Comparison of ENCODE assay signal across 23 cellular contexts in genomic region chr7:29139191-29139590, GRCh38. TPM values are rescaled to one million over a fixed set of nuclear protein-coding genes. Genes with fewer than 3 reads are reported as not detected.
DNase-seq lines count a peak whose midpoint lies in the region; FAIRE-seq and TF ChIP-seq lines count a peak whose summit lies in the region.
"Had no signal": no experiment of that assay in that cellular context is flagged by ENCODE, and none has a peak within 500 bp of the region (broad histone marks: within the 10 kb centered on the region; RNA-seq: fewer than 3 reads in every experiment).

No MANE protein-coding gene starts in this region.

- no peak overlapping the region for H4K5ac ChIP-seq in mesendoderm (ENCODE audit: low read length)

- no peak for TF ChIP-seq CTCF in bronchial epithelial cell (IDR thresholded peaks at IDR 0.05; ENCODE audit: insufficient read depth, low read length, severe bottlenecking)

- FAIRE-seq in RCC 7860 (lab: Jason Lieb, UNC) (no peak), bronchial epithelial cell (lab: Jason Lieb, UNC) (no peak)
- FAIRE-seq: endothelial cell of umbilical vein, GM12878 had no signal

- no peak overlapping the region for H3K4ac ChIP-seq in mesendoderm (ENCODE audit: low read depth, low read length)

- WGBS in mesendoderm (ENCODE audit: extremely low coverage, insufficient coverage, low lambda C conversion rate) = no CpG with 5 or more reads among the region's 2 CpGs

- no peak overlapping the region for H3K23ac ChIP-seq in mesendoderm (ENCODE audit: low read length)

- H4K8ac ChIP-seq in mesendoderm (ENCODE audit: low read depth, low read length) = no peak overlapping the region

- H3K4me3 ChIP-seq in bronchial epithelial cell (ENCODE audit: low read depth, low read length) (no peak overlapping the region), mesendoderm (ENCODE audit: low read length) (no peak overlapping the region)
- H3K4me3 ChIP-seq: GM12878, Peyer's patch, right lobe of liver, suprapubic skin had no signal

- H3K56ac ChIP-seq in mesendoderm (ENCODE audit: low read length) = no peak overlapping the region

- no peak overlapping the region for H2BK5ac ChIP-seq in mesendoderm (ENCODE audit: low read length)

- H3K27ac ChIP-seq in mesendoderm (ENCODE audit: low read depth, low read length) = no peak overlapping the region
- H3K27ac ChIP-seq: C4-2B, HL-60, Peyer's patch, right lobe of liver, suprapubic skin had no signal

- no peak overlapping the region for H2BK120ac ChIP-seq in mesendoderm (ENCODE audit: low read depth, low read length)

- no peak overlapping the region for H2BK15ac ChIP-seq in mesendoderm (replicated peaks; ENCODE audit: low read depth)

- no peak overlapping the region for H3K18ac ChIP-seq in mesendoderm (ENCODE audit: low read length)

- no peak overlapping the region for H3K4me2 ChIP-seq in mesendoderm (ENCODE audit: low read length)

- H3K79me1 ChIP-seq in mesendoderm (ENCODE audit: low read length) = no peaks in the 10 kb centered on the region

- no peak overlapping the region for H3K9ac ChIP-seq in mesendoderm (ENCODE audit: low read length)

- DNase-seq in ELF-1 (ENCODE audit: low read depth, low spot score) (peak; percentile 10), RCC 7860 (ENCODE audit: low spot score) (peak; percentile 14), bronchial epithelial cell (ENCODE audit: low read depth) (peak; percentile 87), mesendoderm (peak; percentile 40), UCSD-AML1 (lab: John Stamatoyannopoulos, UW; ENCODE audit: unreplicated experiment) (no peak), NCI-H2107 treated with DMSO at 0.1 percent for 48 hours (lab: John Stamatoyannopoulos, UW; ENCODE audit: unreplicated experiment) (no peak)
- DNase-seq in activated naive CD4-positive, alpha-beta T cell treated with anti-CD3 and anti-CD28 coated beads, Interleukin-2, amount 50 U/mL, for 16 hours = no peak
- DNase-seq in activated CD8-positive, alpha-beta memory T cell treated with anti-CD3 and anti-CD28 coated beads, Interleukin-2, amount 50 U/mL, for 4 hours = no peak
- DNase-seq: activated CD4-positive, alpha-beta T cell treated with anti-CD3 and anti-CD28 coated beads for 36 hours; activated naive CD8-positive, alpha-beta T cell treated with anti-CD3 and anti-CD28 coated beads for 36 hours; left cardiac atrium; natural killer cell; NCI-H187; NCI-H446; NK-92 treated with Interleukin-12 subunit alpha and Interleukin-12 subunit beta, amount 100 ng/mL, for 24 hours; Peyer's patch; right lobe of liver had no signal

- H3K27me3 ChIP-seq in bronchial epithelial cell (ENCODE audit: control insufficient read depth, insufficient read depth, low read length) (no peaks in the 10 kb centered on the region), mesendoderm (ENCODE audit: insufficient read depth, low read length, poor library complexity) (no peaks in the 10 kb centered on the region)
- H3K27me3 ChIP-seq: Peyer's patch, right lobe of liver had no signal

- H3K79me2 ChIP-seq in mesendoderm (ENCODE audit: control insufficient read depth, insufficient read depth, low read length) = no peaks in the 10 kb centered on the region

- no peaks in the 10 kb centered on the region for H3K36me3 ChIP-seq in bronchial epithelial cell (ENCODE audit: control insufficient read depth, insufficient read depth, low read length)
- H3K36me3 ChIP-seq in mesendoderm (ENCODE audit: control insufficient read depth, insufficient read depth, low read length) = no peaks in the 10 kb centered on the region
- H3K36me3 ChIP-seq: Peyer's patch, right lobe of liver, suprapubic skin had no signal

- H3K4me1 ChIP-seq in mesendoderm (ENCODE audit: control insufficient read depth, low read depth, low read length) = no peaks in the 10 kb centered on the region
- H3K4me1 ChIP-seq: suprapubic skin had no signal

- no peak overlapping the region for H2AK5ac ChIP-seq in mesendoderm (ENCODE audit: low read length)

RNA-seq across cellular contexts. Expression of gene CPVL, which starts 7.1 kb away (rescaled TPM):
- total RNA-seq in bronchial epithelial cell = not detected in 2 replicates
- 45.4 TPM for polyA plus RNA-seq in mesendoderm (2013, experiment 1 of 2)
- 45.8 TPM for polyA plus RNA-seq in mesendoderm (2013, experiment 2 of 2)
- total RNA-seq: activated CD4-positive, alpha-beta T cell treated with anti-CD3 and anti-CD28 coated beads for 36 hours; activated naive CD8-positive, alpha-beta T cell treated with anti-CD3 and anti-CD28 coated beads for 36 hours; activated T-helper 1 cell treated with anti-CD3 and anti-CD28 coated beads, Interleukin-12 subunit alpha, Interleukin-12 subunit beta, Interleukin-2, Interleukin-4 antibody, amounts not matched to agents 30 ng/mL and 10 ng/mL and 1 ng/mL, durations not matched to agents 14 hours and 24 hours and 36 hours; endothelial cell of umbilical vein had no signal
- polyA plus RNA-seq: GM12878 had no signal

RNA-seq across cellular contexts. Expression of gene CHN2, which starts 55.4 kb away (rescaled TPM):
- 0.53 TPM in 1 of 2 replicates, not detected in the other for total RNA-seq in bronchial epithelial cell
- 7.2 TPM for polyA plus RNA-seq in mesendoderm (2013, experiment 1 of 2)
- 5.3 TPM for polyA plus RNA-seq in mesendoderm (2013, experiment 2 of 2)
- total RNA-seq: activated T-helper 1 cell treated with anti-CD3 and anti-CD28 coated beads, Interleukin-12 subunit alpha, Interleukin-12 subunit beta, Interleukin-2, Interleukin-4 antibody, amounts not matched to agents 30 ng/mL and 10 ng/mL and 1 ng/mL, durations not matched to agents 14 hours and 24 hours and 36 hours had no signal

Comparison
In these comparisons a context has a peak if more than half of its experiments do, and no peak if none do; other contexts are left out.
1. DNase-seq: peak in ELF-1 (single experiment), RCC 7860 (single experiment), bronchial epithelial cell (single experiment) and mesendoderm (single experiment); none in activated naive CD4-positive, alpha-beta T cell treated with anti-CD3 and anti-CD28 coated beads, Interleukin-2, amount 50 U/mL, for 16 hours (single experiment), UCSD-AML1 (single experiment), NCI-H2107 treated with DMSO at 0.1 percent for 48 hours (single experiment) and activated CD8-positive, alpha-beta memory T cell treated with anti-CD3 and anti-CD28 coated beads, Interleukin-2, amount 50 U/mL, for 4 hours (single experiment).